ENCODE assay signal across 12 cellular contexts in the genomic region with DNA sequence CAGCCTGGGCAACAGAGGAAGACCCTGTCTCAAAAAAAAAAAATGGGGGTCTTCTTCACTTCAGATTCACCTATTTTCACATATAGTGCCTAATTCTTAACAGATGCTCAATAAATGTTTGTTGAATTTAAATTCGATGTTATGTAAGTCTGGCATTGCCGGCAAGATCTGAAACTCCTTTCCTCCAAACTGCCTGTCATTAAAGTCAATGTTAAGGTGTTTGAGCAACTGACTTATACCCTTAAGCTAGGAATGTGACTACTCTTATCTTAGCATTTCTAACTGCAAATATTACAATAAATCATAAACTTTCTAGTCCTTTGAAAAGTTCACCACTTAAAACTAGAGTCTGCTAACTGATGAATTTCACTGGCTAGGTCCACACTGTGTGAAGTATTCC.
DNase-seq lines count a peak whose midpoint lies in the region; ATAC-seq and TF ChIP-seq lines count a peak whose summit lies in the region.
"Had no signal": no experiment of that assay in that cellular context is flagged by ENCODE, and none has a peak within 500 bp of the region (broad histone marks: within the 10 kb centered on the region; RNA-seq: fewer than 3 reads in every experiment).

No MANE protein-coding gene starts in this region.

- H2AK5ac ChIP-seq in neuronal stem cell (ENCODE audit: low read depth, low read length): no peak overlapping the region

- H3K36me3 Mint-ChIP-seq in HFFc6 (ENCODE audit: low read depth) (peaks cover 40% of the 10 kb centered on the region), memory B cell (no peaks in the 10 kb centered on the region)

- H3K4me3 ChIP-seq in SJSA1: no peak overlapping the region
- H3K4me3 ChIP-seq in upper lobe of right lung: no peak overlapping the region
- H3K4me3 ChIP-seq in neuronal stem cell (ENCODE audit: low read length in 2 of 2): no peak overlapping the region
- no peak overlapping the region for H3K4me3 ChIP-seq in heart right ventricle
- H3K4me3 ChIP-seq: BLaER1 treated with 17β-estradiol and CSF1 and Interleukin-3, amounts not matched to agents 10 nM and 100 nM had no signal

- peak overlapping the region; percentile 87 for H3K27ac Mint-ChIP-seq in HFFc6
- peak overlapping the region; percentile 45 for H3K27ac Mint-ChIP-seq in memory B cell

- no peak overlapping the region for H2BK12ac ChIP-seq in neuronal stem cell (ENCODE audit: low read length)

- no peak overlapping the region for H3K4me2 ChIP-seq in neuronal stem cell (ENCODE audit: insufficient read depth, low read length, poor library complexity, severe bottlenecking)

- H3K27ac ChIP-seq in SJSA1 (peak overlapping the region; percentile 68), upper lobe of right lung (peak overlapping the region; percentile 7), neuronal stem cell (replicated peaks; ENCODE audit: low read length) (no peak overlapping the region), heart right ventricle (peak overlapping the region in 3 of 10 donors; percentile 15 to 60 (median 23))
- H3K27ac ChIP-seq: BLaER1 treated with 17β-estradiol and CSF1 and Interleukin-3, amounts not matched to agents 10 nM and 100 nM had no signal

- no peaks in the 10 kb centered on the region for H3K79me1 ChIP-seq in neuronal stem cell (ENCODE audit: low read depth, low read length)

- H3K9ac ChIP-seq in neuronal stem cell (ENCODE audit: low read depth, low read length, poor library complexity): no peak overlapping the region
- H3K9ac ChIP-seq: BLaER1 treated with 17β-estradiol and CSF1 and Interleukin-3, amounts not matched to agents 10 nM and 100 nM had no signal

- H3K23ac ChIP-seq in neuronal stem cell (ENCODE audit: low read depth, low read length, poor library complexity): no peak overlapping the region

- TF ChIP-seq CTCF in HFFc6 (IDR thresholded peaks at IDR 0.05) (no peak), upper lobe of right lung (IDR thresholded peaks at IDR 0.05) (no peak), heart right ventricle (IDR thresholded peaks at IDR 0.05) (no peak)

- DNase-seq in HFFc6: no peak
- DNase-seq in SJSA1 (ENCODE audit: low read depth in 1 of 2, low spot score in 2 of 2): no peak
- no peak for DNase-seq in memory B cell (ENCODE audit: low spot score in 2 of 2)
- no peak for DNase-seq in upper lobe of right lung
- DNase-seq in neuronal stem cell (ENCODE audit: low spot score): no peak
- DNase-seq in heart right ventricle: no peak
- DNase-seq: DMS153, NCI-H146, NCI-H2081 treated with DMSO at 0.1 percent for 48 hours, NCI-H526 had no signal

- no peaks in the 10 kb centered on the region for H3K9me3 ChIP-seq in SJSA1 (replicated peaks)
- H3K9me3 ChIP-seq in upper lobe of right lung: no peaks in the 10 kb centered on the region
- no peaks in the 10 kb centered on the region for H3K9me3 ChIP-seq in neuronal stem cell (replicated peaks in 1 of 2; ENCODE audit: control insufficient read depth in 2 of 2, insufficient read depth in 1 of 2, low read depth in 1 of 2, low read length in 2 of 2)
- no peaks in the 10 kb centered on the region for H3K9me3 ChIP-seq in heart right ventricle
- H3K9me3 ChIP-seq: BLaER1 treated with 17β-estradiol and CSF1 and Interleukin-3, amounts not matched to agents 10 nM and 100 nM had no signal

- no peaks in the 10 kb centered on the region for H3K27me3 ChIP-seq in SJSA1 (replicated peaks)
- H3K27me3 ChIP-seq in upper lobe of right lung: no peaks in the 10 kb centered on the region
- H3K27me3 ChIP-seq in neuronal stem cell (ENCODE audit: control insufficient read depth in 3 of 3, insufficient read depth in 3 of 3, low read depth in 1 of 3, low read length in 3 of 3): no peaks in the 10 kb centered on the region
- H3K27me3 ChIP-seq in heart right ventricle: no peaks in the 10 kb centered on the region

- H3K18ac ChIP-seq in neuronal stem cell (ENCODE audit: low read length): no peak overlapping the region

- H2BK5ac ChIP-seq in neuronal stem cell (ENCODE audit: low read length): no peak overlapping the region

- no CpG with 5 or more reads among the region's 2 CpGs for WGBS in neuronal stem cell (ENCODE audit: extremely low coverage in 2 of 2, insufficient read length in 2 of 2, insufficient replicate concordance in 1 of 2), 2 donors
- WGBS in heart right ventricle, 2 donors: 94 to 97% methylated on average over 2 of the region's 2 CpGs

- no peak for ATAC-seq in memory B cell (ENCODE audit: low read depth)
- no peak for ATAC-seq in upper lobe of right lung
- ATAC-seq in GM18511 (IDR thresholded peaks at IDR 0.05; ENCODE audit: unreplicated experiment): no peak
- ATAC-seq in heart right ventricle: no peak

- H2BK120ac ChIP-seq in neuronal stem cell (ENCODE audit: low read depth, low read length): no peak overlapping the region

- H4K91ac ChIP-seq in neuronal stem cell (ENCODE audit: low read depth, low read length, poor library complexity): no peak overlapping the region

- no peak overlapping the region for H3K4ac ChIP-seq in neuronal stem cell (ENCODE audit: low read length)

- H2AFZ ChIP-seq in neuronal stem cell (ENCODE audit: low read length): no peak overlapping the region

- intact Hi-C loops in upper lobe of right lung (cut with DNase I): no loop called here
- intact Hi-C loops in heart right ventricle (cut with DNase I): no loop called here

- H3K4me1 ChIP-seq in SJSA1 (replicated peaks) (peaks cover 84% of the 10 kb centered on the region), upper lobe of right lung (peaks cover 16% of the 10 kb centered on the region), neuronal stem cell (ENCODE audit: control insufficient read depth in 2 of 2, insufficient read depth in 1 of 2, low read depth in 1 of 2, low read length in 2 of 2) (peaks cover 13 to 16% of the 10 kb centered on the region in 2 donors), heart right ventricle (peaks cover 18 to 85% (median 56%) of the 10 kb centered on the region in 9 donors)

- H3K4me3 Mint-ChIP-seq in HFFc6 (peak overlapping the region; percentile 75), memory B cell (no peak overlapping the region)

- H4K8ac ChIP-seq in neuronal stem cell (ENCODE audit: low read depth, low read length): no peak overlapping the region

- H2BK15ac ChIP-seq in neuronal stem cell (ENCODE audit: low read length): no peak overlapping the region

- H3K9me3 Mint-ChIP-seq in HFFc6 (no peaks in the 10 kb centered on the region), memory B cell (no peaks in the 10 kb centered on the region)

- H3K14ac ChIP-seq in neuronal stem cell (ENCODE audit: low read length): no peak overlapping the region

- peaks cover 33% of the 10 kb centered on the region for H3K36me3 ChIP-seq in SJSA1
- H3K36me3 ChIP-seq in upper lobe of right lung: peaks cover 13% of the 10 kb centered on the region
- H3K36me3 ChIP-seq in neuronal stem cell (replicated peaks in 1 of 2; ENCODE audit: control insufficient read depth in 2 of 2, insufficient read depth in 2 of 2, low read length in 2 of 2): peaks cover 0 to 80% of the 10 kb centered on the region in 2 donors
- peaks cover 0 to 73% (median 8%) of the 10 kb centered on the region in 9 donors for H3K36me3 ChIP-seq in heart right ventricle

- H3K4me1 Mint-ChIP-seq in HFFc6 (ENCODE audit: low read depth) (peaks cover 95% of the 10 kb centered on the region), memory B cell (peaks cover 6% of the 10 kb centered on the region)

- H3K27me3 Mint-ChIP-seq in HFFc6 (ENCODE audit: insufficient read depth) (peaks cover 1% of the 10 kb centered on the region), memory B cell (peaks cover 7% of the 10 kb centered on the region)
